ENCODE assay signal across 29 cellular contexts in the genomic region with DNA sequence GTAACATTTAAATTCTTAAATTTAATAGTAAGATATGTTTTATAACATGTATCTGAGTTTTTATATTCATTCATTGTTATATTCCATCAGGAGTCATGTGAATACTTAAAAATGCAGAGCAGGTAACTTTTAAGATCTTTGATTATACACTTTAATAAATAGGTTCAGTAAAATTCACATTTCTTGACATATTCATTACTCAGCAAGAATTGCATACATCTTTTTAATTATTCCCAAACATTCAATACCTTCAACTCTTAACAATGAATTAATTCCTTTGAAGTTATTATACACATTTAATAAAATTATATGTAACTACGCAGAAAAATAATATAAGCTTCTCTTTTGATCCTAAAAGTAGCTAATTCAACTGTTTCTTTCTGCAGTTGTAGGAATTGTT.
"Had no signal": no experiment of that assay in that cellular context is flagged by ENCODE, and none has a peak within 500 bp of the region (broad histone marks: within the 10 kb centered on the region; RNA-seq: fewer than 3 reads in every experiment).

No MANE protein-coding gene starts in this region.

- H3K4me3 ChIP-seq: ascending aorta, breast epithelium had no signal

- FAIRE-seq: TTC549 had no signal

- H3K9me3 ChIP-seq: ascending aorta, breast epithelium had no signal

- H3K27ac ChIP-seq: ascending aorta, breast epithelium, VCaP had no signal

- H3K4me1 ChIP-seq: ascending aorta, breast epithelium had no signal

- DNase-seq: activated B cell treated with CpG ODN at 0.5 μM for 24 hours; activated CD4-positive, alpha-beta memory T cell treated with anti-CD3 and anti-CD28 coated beads, Interleukin-2, amount 10 ng/mL, durations not matched to agents 7 days and 5 days; activated CD4-positive, alpha-beta T cell treated with anti-CD3 and anti-CD28 coated beads for 1 hour; activated CD4-positive, alpha-beta T cell treated with anti-CD3 and anti-CD28 coated beads for 36 hours; activated CD4-positive, alpha-beta T cell treated with anti-CD3 and anti-CD28 coated beads for 48 hours; activated CD4-positive, alpha-beta T cell treated with anti-CD3 and anti-CD28 coated beads, Interleukin-2, amount 10 ng/mL, durations not matched to agents 7 days and 5 days; activated CD4-positive, alpha-beta T cell treated with anti-CD3 and anti-CD28 coated beads, Interleukin-2, amount 50 U/mL, for 48 hours; activated CD8-positive, alpha-beta memory T cell treated with anti-CD3 and anti-CD28 coated beads for 24 hours; activated CD8-positive, alpha-beta memory T cell treated with anti-CD3 and anti-CD28 coated beads, Interleukin-2, amount 10 ng/mL, durations not matched to agents 7 days and 5 days; activated CD8-positive, alpha-beta memory T cell treated with anti-CD3 and anti-CD28 coated beads, Interleukin-2, amount 50 U/mL, for 48 hours; activated CD8-positive, alpha-beta T cell treated with anti-CD3 and anti-CD28 coated beads, Interleukin-2, amount 10 ng/mL, durations not matched to agents 7 days and 5 days; activated effector memory CD4-positive, alpha-beta T cell treated with Interleukin-2 at 50 U/mL for 16 hours; activated gamma-delta T cell; activated naive CD4-positive, alpha-beta T cell treated with anti-CD3 and anti-CD28 coated beads, Interleukin-2, amount 10 ng/mL, durations not matched to agents 7 days and 5 days; activated naive CD4-positive, alpha-beta T cell treated with Interleukin-2 at 50 U/mL for 16 hours; activated naive CD8-positive, alpha-beta T cell treated with anti-CD3 and anti-CD28 coated beads, Interleukin-2, amount 10 ng/mL, durations not matched to agents 7 days and 5 days; activated naive CD8-positive, alpha-beta T cell treated with anti-CD3 and anti-CD28 coated beads, Interleukin-2, amount 50 U/mL, for 24 hours; activated T-cell treated with anti-CD3 and anti-CD28 coated beads, Interleukin-2, amount 50 U/mL, for 24 hours; activated T-cell treated with anti-CD3 and anti-CD28 coated beads, Interleukin-2, amount 50 U/mL, for 48 hours; amygdala; anterior cingulate cortex; central memory CD4-positive, alpha-beta T cell; T-helper 1 cell; T-helper 2 cell; T-helper 9 cell had no signal

- ATAC-seq: activated CD4-positive, alpha-beta T cell treated with anti-CD3 and anti-CD28 coated beads for 36 hours; activated CD8-positive, alpha-beta memory T cell treated with anti-CD3 and anti-CD28 coated beads, Interleukin-2, amount 10 ng/mL, durations not matched to agents 7 days and 5 days; activated CD8-positive, alpha-beta T cell treated with anti-CD3 and anti-CD28 coated beads, Interleukin-2, amount 10 ng/mL, durations not matched to agents 7 days and 5 days; activated naive CD8-positive, alpha-beta T cell treated with anti-CD3 and anti-CD28 coated beads, Interleukin-2, amount 50 U/mL, for 24 hours had no signal

- H3K27me3 ChIP-seq: ascending aorta, breast epithelium had no signal

- H3K36me3 ChIP-seq: ascending aorta, breast epithelium had no signal
